1 cellular context compared by ENCODE assay signal in genomic region chr2:69973335-69973735, GRCh38.
A peak's percentile ranks its signal among the peaks of the same experiment; 100 is the strongest.
TF ChIP-seq lines count a peak whose summit lies in the region.

No MANE protein-coding gene starts in this region.

TF ChIP-seq in K562, 482 proteins besides CTCF, POLR2A, EP300 and RAD21 (continued from another document and continues in another):
- no peak for TF ChIP-seq XRCC3 (IDR thresholded peaks at IDR 0.05)
- TF ChIP-seq ZNF76 (CRISPR knock-in tag; IDR thresholded peaks at IDR 0.05; ENCODE audit: borderline replicate concordance) = no peak
- TF ChIP-seq BRF2 (IDR thresholded peaks at IDR 0.05; ENCODE audit: borderline replicate concordance, insufficient read depth, insufficient read length) = no peak
- TF ChIP-seq ZNF224 (CRISPR knock-in tag; IDR thresholded peaks at IDR 0.05) = no peak
- no peak for TF ChIP-seq ZNF584 (CRISPR knock-in tag; IDR thresholded peaks at IDR 0.05; ENCODE audit: low read depth)
- no peak for TF ChIP-seq MEIS2 (IDR thresholded peaks at IDR 0.05; ENCODE audit: partially characterized antibody)
- TF ChIP-seq ZNF282 (CRISPR knock-in tag; IDR thresholded peaks at IDR 0.05) = no peak
- no peak for TF ChIP-seq FOXJ2 (tag; IDR thresholded peaks at IDR 0.05)
- no peak for TF ChIP-seq ZNF134 (CRISPR knock-in tag; conservative IDR thresholded peaks at IDR 0.05)
- TF ChIP-seq RUNX1 (IDR thresholded peaks at IDR 0.05; ENCODE audit: low read depth) = 0 out of 2 replicates have a peak, but pooled peaks have one; percentile 57
- TF ChIP-seq BDP1 (IDR thresholded peaks at IDR 0.05; ENCODE audit: insufficient read depth, insufficient read length) = no peak
- TF ChIP-seq PPARD (CRISPR knock-in tag; IDR thresholded peaks at IDR 0.05) = no peak
- TF ChIP-seq HCFC1 (IDR thresholded peaks at IDR 0.05; ENCODE audit: low read depth, low read length) = no peak
- no peak for TF ChIP-seq XRCC4 (IDR thresholded peaks at IDR 0.05; ENCODE audit: extremely low read depth, insufficient read depth, insufficient read length)
- no peak for TF ChIP-seq HDAC8 (tag; IDR thresholded peaks at IDR 0.05)
- TF ChIP-seq HDAC6 (IDR thresholded peaks at IDR 0.05; ENCODE audit: low read depth, low read length) = no peak
- TF ChIP-seq TAL1 (IDR thresholded peaks at IDR 0.05) = peak; percentile 71
- TF ChIP-seq ZNF274 (IDR thresholded peaks at IDR 0.05; ENCODE audit: borderline replicate concordance, low read depth, low read length) = no peak
- TF ChIP-seq ELF2 (CRISPR knock-in tag; IDR thresholded peaks at IDR 0.05) = no peak
- TF ChIP-seq RNF219 (CRISPR knock-in tag; IDR thresholded peaks at IDR 0.05) = no peak
- TF ChIP-seq HMG20B (CRISPR knock-in tag; IDR thresholded peaks at IDR 0.05) = no peak
- no peak for TF ChIP-seq TARDBP (IDR thresholded peaks at IDR 0.05)
- no peak for TF ChIP-seq FOS (IDR thresholded peaks at IDR 0.05; ENCODE audit: extremely low read depth, insufficient read length)
- TF ChIP-seq NFYB (IDR thresholded peaks at IDR 0.05; ENCODE audit: extremely low read depth, insufficient read length) = no peak
- no peak for TF ChIP-seq ZNF124 (CRISPR knock-in tag; IDR thresholded peaks at IDR 0.05)
- no peak for TF ChIP-seq TOE1 (IDR thresholded peaks at IDR 0.05; ENCODE audit: borderline replicate concordance)
- no peak for TF ChIP-seq TOE1 (CRISPR knock-in tag; IDR thresholded peaks at IDR 0.05; ENCODE audit: borderline replicate concordance, low read depth)
- TF ChIP-seq ZNF639 (CRISPR knock-in tag; conservative IDR thresholded peaks at IDR 0.05 in 1 of 2, IDR thresholded peaks at IDR 0.05 in 1 of 2) = peak in 1 of 2 experiments; percentile 60; a peak in 2 of 4 replicates
- peak; percentile 87 for TF ChIP-seq ARID1B (IDR thresholded peaks at IDR 0.05)
- no peak for TF ChIP-seq U2AF1 (optimal IDR thresholded peaks at IDR 0.05; ENCODE audit: low read depth, low read length)
- TF ChIP-seq ELF4 (CRISPR knock-in tag; IDR thresholded peaks at IDR 0.05) = no peak
- TF ChIP-seq SLC30A9 (CRISPR knock-in tag; IDR thresholded peaks at IDR 0.05) = no peak
- no peak for TF ChIP-seq ZNF347 (CRISPR knock-in tag; IDR thresholded peaks at IDR 0.05; ENCODE audit: low read depth)
- no peak for TF ChIP-seq NBN (IDR thresholded peaks at IDR 0.05; ENCODE audit: low read depth)
- no peak for TF ChIP-seq SREBF1 (IDR thresholded peaks at IDR 0.05; ENCODE audit: borderline replicate concordance, low read depth, low read length)
- peak; percentile 73; the same call in 1 of the 2 replicates for TF ChIP-seq ESRRA (IDR thresholded peaks at IDR 0.05; ENCODE audit: borderline replicate concordance, low read depth)
- no peak for TF ChIP-seq CC2D1A (IDR thresholded peaks at IDR 0.05)
- peak; percentile 17; the same call in 1 of the 2 replicates for TF ChIP-seq NFE2 (IDR thresholded peaks at IDR 0.05; ENCODE audit: low read depth)
- TF ChIP-seq ARID4B (CRISPR knock-in tag; IDR thresholded peaks at IDR 0.05) = no peak
- no peak for TF ChIP-seq EWSR1 (IDR thresholded peaks at IDR 0.05; ENCODE audit: borderline replicate concordance, low read depth, partially characterized antibody)
- TF ChIP-seq SP1 (CRISPR knock-in tag; IDR thresholded peaks at IDR 0.05) = 0 out of 2 replicates have a peak, but pooled peaks have one; percentile 30
- TF ChIP-seq TBP (optimal IDR thresholded peaks at IDR 0.05; ENCODE audit: low read depth, low read length) = no peak
- TF ChIP-seq ZNF668 (CRISPR knock-in tag; IDR thresholded peaks at IDR 0.05) = no peak
- TF ChIP-seq TGIF2 (CRISPR knock-in tag; IDR thresholded peaks at IDR 0.05) = no peak
- TF ChIP-seq ZHX1 (conservative IDR thresholded peaks at IDR 0.05; ENCODE audit: low read length) = no peak
- no peak for TF ChIP-seq ZNF232 (CRISPR knock-in tag; IDR thresholded peaks at IDR 0.05)
- TF ChIP-seq ZFX (CRISPR knock-in tag; IDR thresholded peaks at IDR 0.05) = no peak
- no peak for TF ChIP-seq SMARCB1 (IDR thresholded peaks at IDR 0.05; ENCODE audit: insufficient read length, low read depth)
- no peak for TF ChIP-seq SNRNP70 (optimal IDR thresholded peaks at IDR 0.05; ENCODE audit: low read depth, low read length)
- TF ChIP-seq IRF9 (tag; IDR thresholded peaks at IDR 0.05) = no peak
- TF ChIP-seq PURB (CRISPR knock-in tag; IDR thresholded peaks at IDR 0.05; ENCODE audit: low read depth) = no peak
- TF ChIP-seq CBFA2T3 (IDR thresholded peaks at IDR 0.05) = peak; percentile 78
- TF ChIP-seq RBBP5 (IDR thresholded peaks at IDR 0.05; ENCODE audit: borderline replicate concordance, insufficient read depth, low read length, poor library complexity, severe bottlenecking) = no peak
- TF ChIP-seq MTA2 (IDR thresholded peaks at IDR 0.05; ENCODE audit: low read depth) = peak; percentile 79
- no peak for TF ChIP-seq KAT7 (CRISPR knock-in tag; IDR thresholded peaks at IDR 0.05; ENCODE audit: borderline replicate concordance)
- TF ChIP-seq CHD4 (IDR thresholded peaks at IDR 0.05; ENCODE audit: insufficient read depth, insufficient replicate concordance, low read depth, low read length, poor library complexity, severe bottlenecking) = no peak
- no peak for TF ChIP-seq ZNF311 (CRISPR knock-in tag; IDR thresholded peaks at IDR 0.05)
- TF ChIP-seq TCF15 (CRISPR knock-in tag; IDR thresholded peaks at IDR 0.05) = no peak
- peak; percentile 52 for TF ChIP-seq FOXM1 (IDR thresholded peaks at IDR 0.05; ENCODE audit: low read depth)
- TF ChIP-seq FOXM1 (CRISPR knock-in tag; IDR thresholded peaks at IDR 0.05; ENCODE audit: low read depth) = no peak
